In genomic region chr17:16378631-16379282, GRCh38 we compare ENCODE assay signal across 10 cellular contexts. TPM values are rescaled to one million over a fixed set of nuclear protein-coding genes. Genes with fewer than 3 reads are reported as not detected.
A peak's percentile ranks its signal among the peaks of the same experiment; 100 is the strongest.
DNase-seq lines count a peak whose midpoint lies in the region; ATAC-seq and TF ChIP-seq lines count a peak whose summit lies in the region.
"Had no signal": no experiment of that assay in that cellular context is flagged by ENCODE, and none has a peak within 500 bp of the region (broad histone marks: within the 10 kb centered on the region; RNA-seq: fewer than 3 reads in every experiment).

No MANE protein-coding gene starts in this region.

- H3K36me3 Mint-ChIP-seq in activated naive CD8-positive, alpha-beta T cell, result peaks cover 13% of the 10 kb centered on the region
- H3K36me3 Mint-ChIP-seq in activated naive CD8-positive, alpha-beta T cell treated with anti-CD3 and anti-CD28 coated beads, Interleukin-2, amount 50 U/mL, for 24 hours (ENCODE audit: low read depth), result peaks cover 32% of the 10 kb centered on the region
- peaks cover 6 to 27% (median 25%) of the 10 kb centered on the region in 3 donors for H3K36me3 Mint-ChIP-seq in naive thymus-derived CD8-positive, alpha-beta T cell
- H3K36me3 Mint-ChIP-seq in CD14-positive monocyte, result peaks cover 21 to 22% of the 10 kb centered on the region in 2 donors

- no peak for TF ChIP-seq POLR2A in upper lobe of left lung (IDR thresholded peaks at IDR 0.05)

- H3K4me1 ChIP-seq in upper lobe of left lung, result peaks cover 29 to 42% (median 40%) of the 10 kb centered on the region in 4 donors

- TF ChIP-seq EP300 in upper lobe of left lung (IDR thresholded peaks at IDR 0.05), result peak in 1 of 4 donors; percentile 14

- H3K27me3 Mint-ChIP-seq in activated naive CD8-positive, alpha-beta T cell, result no peaks in the 10 kb centered on the region
- H3K27me3 Mint-ChIP-seq in activated naive CD8-positive, alpha-beta T cell treated with anti-CD3 and anti-CD28 coated beads, Interleukin-2, amount 50 U/mL, for 24 hours, result peaks cover 4% of the 10 kb centered on the region
- H3K27me3 Mint-ChIP-seq in naive thymus-derived CD8-positive, alpha-beta T cell, result peaks cover 0 to 4% (median 0%) of the 10 kb centered on the region in 5 donors
- H3K27me3 Mint-ChIP-seq in CD14-positive monocyte (ENCODE audit: low read depth in 3 of 3), result no peaks in the 10 kb centered on the region
- H3K27me3 Mint-ChIP-seq: activated CD4-positive, alpha-beta T cell treated with anti-CD3 and anti-CD28 coated beads for 36 hours had no signal

- H3K9me3 Mint-ChIP-seq in activated naive CD8-positive, alpha-beta T cell (ENCODE audit: low read depth), result no peaks in the 10 kb centered on the region
- H3K9me3 Mint-ChIP-seq in activated naive CD8-positive, alpha-beta T cell treated with anti-CD3 and anti-CD28 coated beads, Interleukin-2, amount 50 U/mL, for 24 hours, result no peaks in the 10 kb centered on the region
- H3K9me3 Mint-ChIP-seq in naive thymus-derived CD8-positive, alpha-beta T cell, result peaks cover 0 to 4% (median 0%) of the 10 kb centered on the region in 9 donors
- H3K9me3 Mint-ChIP-seq in CD14-positive monocyte, result no peaks in the 10 kb centered on the region

- no peak for ATAC-seq in activated naive CD8-positive, alpha-beta T cell treated with anti-CD3 and anti-CD28 coated beads, Interleukin-2, amount 50 U/mL, for 24 hours
- no peak for ATAC-seq in naive thymus-derived CD8-positive, alpha-beta T cell
- no peak for ATAC-seq in upper lobe of left lung (ENCODE audit: low FRiP score in 2 of 2)
- ATAC-seq in HG02571 (IDR thresholded peaks at IDR 0.05; ENCODE audit: unreplicated experiment), result no peak
- no peak for ATAC-seq in HG03175 (IDR thresholded peaks at IDR 0.05; ENCODE audit: unreplicated experiment)
- ATAC-seq: activated CD4-positive, alpha-beta T cell treated with anti-CD3 and anti-CD28 coated beads for 36 hours had no signal

- H3K27me3 ChIP-seq in dorsolateral prefrontal cortex (no peaks in the 10 kb centered on the region), upper lobe of left lung (no peaks in the 10 kb centered on the region)

- TF ChIP-seq CTCF in dorsolateral prefrontal cortex (IDR thresholded peaks at IDR 0.05 in 54 of 56, conservative IDR thresholded peaks at IDR 0.05 in 2 of 56; ENCODE audit: low read depth in 1 of 56, partially characterized antibody in 56 of 56) (no peak), upper lobe of left lung (IDR thresholded peaks at IDR 0.05) (no peak), CD14-positive monocyte (IDR thresholded peaks at IDR 0.05) (no peak)

- intact Hi-C loops in dorsolateral prefrontal cortex (cut with DNase I), result no loop called here
- intact Hi-C loops in CD14-positive monocyte (cut with micrococcal nuclease), result no loop called here

- POLR2A ChIA-PET in naive thymus-derived CD8-positive, alpha-beta T cell (lab: Charles Lee), result interaction anchor here (0.5 to 3.5 kb wide), 4 partner anchors 26 to 1245 kb away, joined by 3 to 30 read pairs (median 5); partner anchors contain the start of genes CENPV and TRPV2

- peak overlapping the region in 2 of 59 donors; percentile 10 to 11 for H3K4me3 ChIP-seq in dorsolateral prefrontal cortex
- H3K4me3 ChIP-seq in upper lobe of left lung, result no peak overlapping the region

- no peaks in the 10 kb centered on the region for H3K9me3 ChIP-seq in upper lobe of left lung

- H3K4me3 Mint-ChIP-seq in activated naive CD8-positive, alpha-beta T cell, result no peak overlapping the region
- no peak overlapping the region for H3K4me3 Mint-ChIP-seq in activated naive CD8-positive, alpha-beta T cell treated with anti-CD3 and anti-CD28 coated beads, Interleukin-2, amount 50 U/mL, for 24 hours
- H3K4me3 Mint-ChIP-seq in naive thymus-derived CD8-positive, alpha-beta T cell, result peak overlapping the region in 6 of 10 donors; percentile 22 to 42 (median 38)
- peak overlapping the region in 1 of 2 donors; percentile 3 for H3K4me3 Mint-ChIP-seq in CD14-positive monocyte
- H3K4me3 Mint-ChIP-seq: activated CD4-positive, alpha-beta T cell treated with anti-CD3 and anti-CD28 coated beads for 36 hours had no signal

- WGBS in upper lobe of left lung, 2 donors, result 69 to 70% methylated on average over 15 to 18 of the region's 18 CpGs

- peaks cover 23% of the 10 kb centered on the region for H3K4me1 Mint-ChIP-seq in activated naive CD8-positive, alpha-beta T cell (ENCODE audit: low read depth)
- peaks cover 29% of the 10 kb centered on the region for H3K4me1 Mint-ChIP-seq in activated naive CD8-positive, alpha-beta T cell treated with anti-CD3 and anti-CD28 coated beads, Interleukin-2, amount 50 U/mL, for 24 hours
- H3K4me1 Mint-ChIP-seq in naive thymus-derived CD8-positive, alpha-beta T cell, result peaks cover 14 to 34% (median 31%) of the 10 kb centered on the region in 4 donors
- peaks cover 27% of the 10 kb centered on the region for H3K4me1 Mint-ChIP-seq in CD14-positive monocyte

- peak overlapping the region; percentile 0 for H3K27ac Mint-ChIP-seq in activated naive CD8-positive, alpha-beta T cell
- H3K27ac Mint-ChIP-seq in activated naive CD8-positive, alpha-beta T cell treated with anti-CD3 and anti-CD28 coated beads, Interleukin-2, amount 50 U/mL, for 24 hours, result no peak overlapping the region
- H3K27ac Mint-ChIP-seq in naive thymus-derived CD8-positive, alpha-beta T cell, result peak overlapping the region in 6 of 10 donors; percentile 37 to 80 (median 66)
- no peak overlapping the region for H3K27ac Mint-ChIP-seq in CD14-positive monocyte
- H3K27ac Mint-ChIP-seq: activated CD4-positive, alpha-beta T cell treated with anti-CD3 and anti-CD28 coated beads for 36 hours had no signal

- H3K27ac ChIP-seq in dorsolateral prefrontal cortex (peak overlapping the region; percentile 13 to 100 (median 99)), upper lobe of left lung (peak overlapping the region in 3 of 4 donors; percentile 35 to 92 (median 91))

- DNase-seq in activated naive CD8-positive, alpha-beta T cell treated with anti-CD3 and anti-CD28 coated beads, Interleukin-2, amount 50 U/mL, for 24 hours, result no peak
- DNase-seq in dorsolateral prefrontal cortex (no peak), upper lobe of left lung (peak; percentile 34 to 83), CD14-positive monocyte (ENCODE audit: low spot score) (no peak)
- no peak for DNase-seq in naive thymus-derived CD8-positive, alpha-beta T cell
- DNase-seq: activated CD4-positive, alpha-beta T cell treated with anti-CD3 and anti-CD28 coated beads for 36 hours; NCI-H187 had no signal

- peaks cover 9 to 15% (median 11%) of the 10 kb centered on the region in 4 donors for H3K36me3 ChIP-seq in upper lobe of left lung

RNA-seq across cellular contexts. Expression of gene UBB, which starts 2.1 kb away (rescaled TPM):
- total RNA-seq in dorsolateral prefrontal cortex (1,000 to 10,000 TPM in 119 of 120 experiments, 100 to 1,000 TPM in 1; 963 to 2,431 (median 1,830) TPM), upper lobe of left lung (1,000 to 10,000 TPM in 3 of 6 donors, 100 to 1,000 TPM in 3; 281 to 1,666 (median 998) TPM)
- 100 to 1,000 TPM; 724 to 751 TPM for total RNA-seq in naive thymus-derived CD8-positive, alpha-beta T cell
- 1,000 to 10,000 TPM; 1,803 to 2,753 (median 2,352) TPM for polyA plus RNA-seq in naive thymus-derived CD8-positive, alpha-beta T cell
- polyA plus RNA-seq in CD14-positive monocyte, result 1,000 to 10,000 TPM; 1,282 to 1,365 TPM

RNA-seq across cellular contexts. Expression of gene CENPV, which starts 25.5 kb away (rescaled TPM):
- total RNA-seq in dorsolateral prefrontal cortex, result 10 to 100 TPM; 24.6 to 89.3 (median 51.6) TPM
- 10 to 100 TPM; 25.9 to 26.2 TPM for total RNA-seq in naive thymus-derived CD8-positive, alpha-beta T cell
- 10 to 100 TPM; 24.7 to 30.9 (median 28.3) TPM for polyA plus RNA-seq in naive thymus-derived CD8-positive, alpha-beta T cell
- total RNA-seq in upper lobe of left lung, result 10 to 100 TPM in 4 of 6 donors, 1 to 10 TPM in 2; 3.4 to 30.4 (median 11.1) TPM
- under 1 TPM; 0.50 to 0.80 TPM for polyA plus RNA-seq in CD14-positive monocyte

RNA-seq across cellular contexts. Expression of gene TRPV2, which starts 36.6 kb away (rescaled TPM):
- total RNA-seq in dorsolateral prefrontal cortex (10 to 100 TPM in 114 of 120 experiments, 1 to 10 TPM in 6; 7.6 to 32.7 (median 16.2) TPM), upper lobe of left lung (100 to 1,000 TPM in 2 of 6 donors, 10 to 100 TPM in 4; 33.4 to 127 (median 48.6) TPM)
- 10 to 100 TPM; 60.9 to 65.0 TPM for total RNA-seq in naive thymus-derived CD8-positive, alpha-beta T cell
- 100 to 1,000 TPM in 1 of 3 donors, 10 to 100 TPM in 2; 87.0 to 109 (median 90.6) TPM for polyA plus RNA-seq in naive thymus-derived CD8-positive, alpha-beta T cell
- polyA plus RNA-seq in CD14-positive monocyte, result 10 to 100 TPM; 58.2 to 66.3 TPM

Comparison
In these comparisons a context has a peak if more than half of its experiments do, and no peak if none do; other contexts are left out.
1. H3K27ac Mint-ChIP-seq: peak in activated naive CD8-positive, alpha-beta T cell (single experiment) and naive thymus-derived CD8-positive, alpha-beta T cell (6 of 10); none in activated naive CD8-positive, alpha-beta T cell treated with anti-CD3 and anti-CD28 coated beads, Interleukin-2, amount 50 U/mL, for 24 hours (single experiment) and CD14-positive monocyte (0 of 7).
2. H3K4me3 Mint-ChIP-seq: peak in naive thymus-derived CD8-positive, alpha-beta T cell (6 of 10); none in activated naive CD8-positive, alpha-beta T cell (single experiment) and activated naive CD8-positive, alpha-beta T cell treated with anti-CD3 and anti-CD28 coated beads, Interleukin-2, amount 50 U/mL, for 24 hours (single experiment).
3. DNase-seq: peak in upper lobe of left lung (2 of 2); none in activated naive CD8-positive, alpha-beta T cell treated with anti-CD3 and anti-CD28 coated beads, Interleukin-2, amount 50 U/mL, for 24 hours (single experiment), dorsolateral prefrontal cortex (0 of 10), naive thymus-derived CD8-positive, alpha-beta T cell (0 of 10) and CD14-positive monocyte (single experiment).